15 cellular contexts compared by ENCODE assay signal in genomic region chr1:215704089-215704860, GRCh38.
DNase-seq lines count a peak whose midpoint lies in the region; ATAC-seq and TF ChIP-seq lines count a peak whose summit lies in the region.
"Had no signal": no experiment of that assay in that cellular context is flagged by ENCODE, and none has a peak within 500 bp of the region (broad histone marks: within the 10 kb centered on the region; RNA-seq: fewer than 3 reads in every experiment).

No MANE protein-coding gene starts in this region.

- no peak for TF ChIP-seq POLR2A in GM18505 (IDR thresholded peaks at IDR 0.05; ENCODE audit: borderline replicate concordance, extremely low read depth, insufficient read depth, insufficient read length)

- H3K9me3 ChIP-seq in PC-3 (ENCODE audit: low read length): no peaks in the 10 kb centered on the region
- H3K9me3 ChIP-seq: HAP-1 had no signal

- H3K79me2 ChIP-seq in PC-3 (ENCODE audit: low read length): no peaks in the 10 kb centered on the region

- H2AFZ ChIP-seq in PC-3 (ENCODE audit: low read length): no peak overlapping the region

- POLR2A ChIA-PET in PC-3 (lab: Charles Lee; ENCODE audit: unreplicated experiment): no interaction called here

- H3K27ac Mint-ChIP-seq in T-helper 2 cell treated with Interferon-gamma antibody and Interleukin-4, amounts not matched to agents 5 μg/mL and 100 μg/mL, for 36 hours: no peak overlapping the region
- H3K27ac Mint-ChIP-seq: activated CD8-positive, alpha-beta memory T cell treated with anti-CD3 and anti-CD28 coated beads, Interleukin-2, amount 10 ng/mL, durations not matched to agents 7 days and 5 days; stimulated activated memory B cell treated with anti-CD40 and anti-IgM and Interleukin-4, amounts not matched to agents 10 μg/mL and 1 μg/mL and 100 μg/mL, for 72 hours had no signal

- H3K9ac ChIP-seq in PC-3 (ENCODE audit: low read length): no peak overlapping the region

- H3F3A ChIP-seq in PC-3 (ENCODE audit: low read length, unreplicated experiment): no peaks in the 10 kb centered on the region

- ATAC-seq in GM18520 (IDR thresholded peaks at IDR 0.05; ENCODE audit: unreplicated experiment): peak; percentile 50
- peak; percentile 68 for ATAC-seq in HG03025 (IDR thresholded peaks at IDR 0.05; ENCODE audit: low FRiP score, unreplicated experiment)
- peak; percentile 58; the same call in 1 of the 2 replicates for ATAC-seq in PC-3
- ATAC-seq in GM18505 (IDR thresholded peaks at IDR 0.05; ENCODE audit: unreplicated experiment): no peak
- ATAC-seq in GM21381 (IDR thresholded peaks at IDR 0.05; ENCODE audit: unreplicated experiment): no peak
- ATAC-seq: activated CD8-positive, alpha-beta memory T cell treated with anti-CD3 and anti-CD28 coated beads, Interleukin-2, amount 10 ng/mL, durations not matched to agents 7 days and 5 days; heart right ventricle; stimulated activated memory B cell treated with anti-CD40 and anti-IgM and Interleukin-4, amounts not matched to agents 10 μg/mL and 1 μg/mL and 100 μg/mL, for 72 hours had no signal

- no peak overlapping the region for H3K4me3 Mint-ChIP-seq in T-helper 2 cell treated with Interferon-gamma antibody and Interleukin-4, amounts not matched to agents 5 μg/mL and 100 μg/mL, for 36 hours
- H3K4me3 Mint-ChIP-seq: activated CD8-positive, alpha-beta memory T cell treated with anti-CD3 and anti-CD28 coated beads, Interleukin-2, amount 10 ng/mL, durations not matched to agents 7 days and 5 days; stimulated activated memory B cell treated with anti-CD40 and anti-IgM and Interleukin-4, amounts not matched to agents 10 μg/mL and 1 μg/mL and 100 μg/mL, for 72 hours had no signal

- H4K20me1 ChIP-seq in PC-3 (ENCODE audit: low read length): no peaks in the 10 kb centered on the region

- H3K9me3 Mint-ChIP-seq in T-helper 2 cell treated with Interferon-gamma antibody and Interleukin-4, amounts not matched to agents 5 μg/mL and 100 μg/mL, for 36 hours: no peaks in the 10 kb centered on the region

- CTCF ChIA-PET in PC-3 (lab: Charles Lee): no interaction called here

- H3K36me3 Mint-ChIP-seq in T-helper 2 cell treated with Interferon-gamma antibody and Interleukin-4, amounts not matched to agents 5 μg/mL and 100 μg/mL, for 36 hours (ENCODE audit: low read depth): no peaks in the 10 kb centered on the region
- H3K36me3 Mint-ChIP-seq: activated CD8-positive, alpha-beta memory T cell treated with anti-CD3 and anti-CD28 coated beads, Interleukin-2, amount 10 ng/mL, durations not matched to agents 7 days and 5 days; stimulated activated memory B cell treated with anti-CD40 and anti-IgM and Interleukin-4, amounts not matched to agents 10 μg/mL and 1 μg/mL and 100 μg/mL, for 72 hours had no signal

- no peaks in the 10 kb centered on the region for H3K36me3 ChIP-seq in PC-3 (ENCODE audit: low read depth, low read length)
- H3K36me3 ChIP-seq: HAP-1, heart right ventricle had no signal

- H3K4me2 ChIP-seq in PC-3 (ENCODE audit: low read length): no peak overlapping the region

- peaks cover 35% of the 10 kb centered on the region for H3K27me3 ChIP-seq in PC-3 (ENCODE audit: low read length)

- DNase-seq in PC-3: peak; percentile 31
- peak; percentile 27 for DNase-seq in skeletal muscle cell (ENCODE audit: low read depth)
- no peak for DNase-seq in stimulated activated CD4-positive, alpha-beta T cell treated with anti-CD3 and anti-CD28 coated beads, Interleukin-4, amount 100 ng/mL, for 24 hours
- DNase-seq in T-helper 2 cell treated with Interferon-gamma antibody and Interleukin-4, amounts not matched to agents 5 μg/mL and 100 μg/mL, for 36 hours (ENCODE audit: low spot score): no peak
- DNase-seq: activated CD8-positive, alpha-beta memory T cell treated with anti-CD3 and anti-CD28 coated beads, Interleukin-2, amount 10 ng/mL, durations not matched to agents 7 days and 5 days; DMS53; effector CD4-positive, alpha-beta T cell; heart right ventricle had no signal

- H3K4me1 ChIP-seq in PC-3 (ENCODE audit: insufficient read depth, low read length): no peaks in the 10 kb centered on the region
- H3K4me1 ChIP-seq: HAP-1, heart right ventricle had no signal

- H3K27me3 Mint-ChIP-seq in T-helper 2 cell treated with Interferon-gamma antibody and Interleukin-4, amounts not matched to agents 5 μg/mL and 100 μg/mL, for 36 hours (ENCODE audit: low read depth): no peaks in the 10 kb centered on the region
- H3K27me3 Mint-ChIP-seq: activated CD8-positive, alpha-beta memory T cell treated with anti-CD3 and anti-CD28 coated beads, Interleukin-2, amount 10 ng/mL, durations not matched to agents 7 days and 5 days; stimulated activated memory B cell treated with anti-CD40 and anti-IgM and Interleukin-4, amounts not matched to agents 10 μg/mL and 1 μg/mL and 100 μg/mL, for 72 hours had no signal

- no peak for TF ChIP-seq CTCF in PC-3 (conservative IDR thresholded peaks at IDR 0.05; ENCODE audit: low read depth, low read length)

- BruUV-seq in PC-3 (replicated peaks; lab: Mats Ljungman, UMichigan): no TSS peak

- H3K4me1 Mint-ChIP-seq in T-helper 2 cell treated with Interferon-gamma antibody and Interleukin-4, amounts not matched to agents 5 μg/mL and 100 μg/mL, for 36 hours (ENCODE audit: low read depth): no peaks in the 10 kb centered on the region
- H3K4me1 Mint-ChIP-seq: activated CD8-positive, alpha-beta memory T cell treated with anti-CD3 and anti-CD28 coated beads, Interleukin-2, amount 10 ng/mL, durations not matched to agents 7 days and 5 days; stimulated activated memory B cell treated with anti-CD40 and anti-IgM and Interleukin-4, amounts not matched to agents 10 μg/mL and 1 μg/mL and 100 μg/mL, for 72 hours had no signal

- no peaks in the 10 kb centered on the region for H3K9me2 ChIP-seq in PC-3 (replicated peaks; ENCODE audit: low read length)

- intact Hi-C loops in PC-3 (cut with micrococcal nuclease): no loop called here

- H3K4me3 ChIP-seq in PC-3 (ENCODE audit: low read length) (no peak overlapping the region), skeletal muscle cell (ENCODE audit: low read depth, low read length) (no peak overlapping the region)
- H3K4me3 ChIP-seq: HAP-1, heart right ventricle, lung had no signal

- no peak overlapping the region for H3K27ac ChIP-seq in PC-3 (ENCODE audit: low read length)
- H3K27ac ChIP-seq: heart right ventricle had no signal

Comparison
In these comparisons a context has a peak if more than half of its experiments do, and no peak if none do; other contexts are left out.
1. ATAC-seq: peak in GM18520 (single experiment), HG03025 (single experiment) and PC-3 (single experiment); none in GM18505 (single experiment) and GM21381 (single experiment).
2. DNase-seq: peak in PC-3 (single experiment) and skeletal muscle cell (single experiment); none in stimulated activated CD4-positive, alpha-beta T cell treated with anti-CD3 and anti-CD28 coated beads, Interleukin-4, amount 100 ng/mL, for 24 hours (single experiment) and T-helper 2 cell treated with Interferon-gamma antibody and Interleukin-4, amounts not matched to agents 5 μg/mL and 100 μg/mL, for 36 hours (single experiment).